13 cellular contexts compared by ENCODE assay signal in genomic region chr18:3649559-3650426, GRCh38.
A peak's percentile ranks its signal among the peaks of the same experiment; 100 is the strongest.
DNase-seq lines count a peak whose midpoint lies in the region; ATAC-seq and TF ChIP-seq lines count a peak whose summit lies in the region.
"Had no signal": no experiment of that assay in that cellular context is flagged by ENCODE, and none has a peak within 500 bp of the region (broad histone marks: within the 10 kb centered on the region; RNA-seq: fewer than 3 reads in every experiment).

No MANE protein-coding gene starts in this region.

- H4K20me1 ChIP-seq in OCI-LY7 (ENCODE audit: insufficient read depth, low read length), result no peaks in the 10 kb centered on the region

- H3K4me1 ChIP-seq in OCI-LY7 (ENCODE audit: insufficient read depth, low read length, poor library complexity, severe bottlenecking) (peaks cover 63% of the 10 kb centered on the region), mesodermal cell (ENCODE audit: control insufficient read depth, insufficient read depth, low read length, poor library complexity, severe bottlenecking) (peaks cover 51% of the 10 kb centered on the region)
- no peaks in the 10 kb centered on the region for H3K4me1 ChIP-seq in naive thymus-derived CD4-positive, alpha-beta T cell (ENCODE audit: control insufficient read depth in 2 of 2, insufficient read depth in 2 of 2, low read length in 2 of 2)

- H2AFZ ChIP-seq in OCI-LY7 (ENCODE audit: low read length), result peak overlapping the region; percentile 68

- BruUV-seq in OCI-LY7 (replicated peaks; lab: Mats Ljungman, UMichigan), result no TSS peak

- H3K27me3 ChIP-seq in naive thymus-derived CD4-positive, alpha-beta T cell (ENCODE audit: control insufficient read depth in 2 of 2, insufficient read depth in 2 of 2, low read length in 2 of 2), result no peaks in the 10 kb centered on the region

- H3K9me3 Mint-ChIP-seq in naive thymus-derived CD4-positive, alpha-beta T cell, result no peaks in the 10 kb centered on the region

- no peaks in the 10 kb centered on the region for H3K36me3 Mint-ChIP-seq in naive thymus-derived CD4-positive, alpha-beta T cell
- H3K36me3 Mint-ChIP-seq: CD14-positive monocyte had no signal

- H3K79me2 ChIP-seq in OCI-LY7 (ENCODE audit: insufficient read depth, low read depth, low read length), result no peaks in the 10 kb centered on the region

- H3K4me1 Mint-ChIP-seq in naive thymus-derived CD4-positive, alpha-beta T cell, result peaks cover 0 to 52% (median 10%) of the 10 kb centered on the region in 7 donors

- H3K9me3 ChIP-seq in OCI-LY7 (ENCODE audit: low read length) (no peaks in the 10 kb centered on the region), mesodermal cell (ENCODE audit: control insufficient read depth, low read length) (no peaks in the 10 kb centered on the region)
- H3K9me3 ChIP-seq in naive thymus-derived CD4-positive, alpha-beta T cell (ENCODE audit: control insufficient read depth in 2 of 3, low read length in 3 of 3), result no peaks in the 10 kb centered on the region

- POLR2A ChIA-PET in OCI-LY7 (lab: Charles Lee), result interaction anchor here (0.6 to 1.8 kb wide), 4 partner anchors 9 to 351 kb away, joined by 3 to 8 read pairs (median 4); no protein-coding TSS in a partner anchor
- POLR2A ChIA-PET in naive thymus-derived CD4-positive, alpha-beta T cell (lab: Charles Lee), result interaction anchor here (0.7 kb wide), 1 partner anchor 145 kb away, joined by 3 read pairs; no protein-coding TSS in a partner anchor

- intact Hi-C loops in OCI-LY7 (cut with micrococcal nuclease; ENCODE audit: unreplicated experiment), result no loop called here
- intact Hi-C loops in naive thymus-derived CD4-positive, alpha-beta T cell (cut with micrococcal nuclease), result no loop called here

- H3K27me3 Mint-ChIP-seq in naive thymus-derived CD4-positive, alpha-beta T cell, result no peaks in the 10 kb centered on the region

- no peak overlapping the region for H3K4me3 ChIP-seq in AG09309 (ENCODE audit: control insufficient read depth, low read depth, low read length)
- no peak overlapping the region for H3K4me3 ChIP-seq in OCI-LY7 (ENCODE audit: low read depth, low read length, poor library complexity, severe bottlenecking)
- no peak overlapping the region for H3K4me3 ChIP-seq in cardiac fibroblast (replicated peaks in 1 of 2; ENCODE audit: low read depth in 2 of 2, low read length in 2 of 2)
- H3K4me3 ChIP-seq in mesodermal cell (ENCODE audit: extremely low read depth, insufficient read depth, low read length, poor library complexity, severe bottlenecking), result no peak overlapping the region
- H3K4me3 ChIP-seq in naive thymus-derived CD4-positive, alpha-beta T cell (ENCODE audit: low read length), result no peak overlapping the region
- H3K4me3 ChIP-seq: lung had no signal

- peak overlapping the region; percentile 47 for H3K4me2 ChIP-seq in OCI-LY7 (ENCODE audit: low read length)

- H3K9me2 ChIP-seq in OCI-LY7 (ENCODE audit: insufficient read depth, low read length), result no peaks in the 10 kb centered on the region

- DNase-seq in AG09309 (ENCODE audit: low read depth) (peak; percentile 46), OCI-LY7 (ENCODE audit: low spot score) (no peak), cardiac fibroblast (ENCODE audit: low read depth in 2 of 2) (peak; percentile 71 to 91), GM10266 (ENCODE audit: extremely low spot score) (no peak), MV-4-11 (lab: John Stamatoyannopoulos, UW) (no peak)
- no peak for DNase-seq in stimulated activated CD4-positive, alpha-beta T cell treated with anti-CD3 and anti-CD28 coated beads, Interleukin-2, amount 100 ng/mL, for 48 hours
- DNase-seq in naive thymus-derived CD4-positive, alpha-beta T cell, result no peak
- DNase-seq: activated T-cell treated with anti-CD3 and anti-CD28 coated beads for 4 hours; effector CD4-positive, alpha-beta T cell; MM.1S had no signal

- TF ChIP-seq CTCF in AG09309 (IDR thresholded peaks at IDR 0.05; ENCODE audit: control insufficient read depth, insufficient read depth, low read depth, low read length, missing control alignments), result no peak
- no peak for TF ChIP-seq CTCF in OCI-LY7 (conservative IDR thresholded peaks at IDR 0.05; ENCODE audit: low read length)
- no peak for TF ChIP-seq CTCF in cardiac fibroblast (IDR thresholded peaks at IDR 0.05; ENCODE audit: low read depth, low read length)
- TF ChIP-seq CTCF in GM10266 (IDR thresholded peaks at IDR 0.05; ENCODE audit: control insufficient read depth, insufficient read depth, low read depth, missing control alignments), result no peak

- CTCF ChIA-PET in OCI-LY7 (lab: Charles Lee; ENCODE audit: unreplicated experiment), result interaction anchor here (1.1 kb wide), 1 partner anchor 16 kb away, joined by 3 read pairs; no protein-coding TSS in a partner anchor
- CTCF ChIA-PET in naive thymus-derived CD4-positive, alpha-beta T cell (lab: Charles Lee), result no interaction called here

- H3K27ac ChIP-seq in OCI-LY7 (ENCODE audit: low read depth, low read length, poor library complexity, severe bottlenecking) (no peak overlapping the region), mesodermal cell (ENCODE audit: low read depth, low read length, severe bottlenecking) (peak overlapping the region; percentile 49)
- H3K27ac ChIP-seq in naive thymus-derived CD4-positive, alpha-beta T cell (ENCODE audit: low read depth, low read length), result no peak overlapping the region

- H3K4me3 Mint-ChIP-seq in naive thymus-derived CD4-positive, alpha-beta T cell, result no peak overlapping the region
- H3K4me3 Mint-ChIP-seq: CD14-positive monocyte had no signal

- ATAC-seq in naive thymus-derived CD4-positive, alpha-beta T cell, result no peak

- H3K36me3 ChIP-seq in OCI-LY7 (ENCODE audit: insufficient read depth, low read length), result no peaks in the 10 kb centered on the region
- H3K36me3 ChIP-seq in mesodermal cell (ENCODE audit: control insufficient read depth, insufficient read depth, low read length), result no peaks in the 10 kb centered on the region
- H3K36me3 ChIP-seq in naive thymus-derived CD4-positive, alpha-beta T cell (ENCODE audit: control insufficient read depth in 2 of 3, insufficient read depth in 3 of 3, low read length in 3 of 3), result no peaks in the 10 kb centered on the region

- H3K27ac Mint-ChIP-seq in naive thymus-derived CD4-positive, alpha-beta T cell, result peak overlapping the region in 1 of 9 donors; percentile 35

- 87 to 94% methylated on average over 5 to 6 of the region's 8 CpGs for WGBS in mesodermal cell (ENCODE audit: insufficient coverage in 2 of 2), 2 experiments

Comparison
In these comparisons a context has a peak if more than half of its experiments do, and no peak if none do; other contexts are left out.
1. DNase-seq: peak in AG09309 (single experiment) and cardiac fibroblast (2 of 2); none in OCI-LY7 (single experiment), stimulated activated CD4-positive, alpha-beta T cell treated with anti-CD3 and anti-CD28 coated beads, Interleukin-2, amount 100 ng/mL, for 48 hours (0 of 2), naive thymus-derived CD4-positive, alpha-beta T cell (0 of 9), GM10266 (single experiment) and MV-4-11 (single experiment).